ENCODE assay signal across 11 cellular contexts in genomic region chr1:19438552-19439196, GRCh38. TPM values are rescaled to one million over a fixed set of nuclear protein-coding genes. Genes with fewer than 3 reads are reported as not detected.
DNase-seq lines count a peak whose midpoint lies in the region; ATAC-seq lines count a peak whose summit lies in the region.
"Had no signal": no experiment of that assay in that cellular context is flagged by ENCODE, and none has a peak within 500 bp of the region (broad histone marks: within the 10 kb centered on the region; RNA-seq: fewer than 3 reads in every experiment).

No MANE protein-coding gene starts in this region.

- no peak for DNase-seq in activated CD4-positive, alpha-beta memory T cell treated with anti-CD3 and anti-CD28 coated beads for 36 hours
- DNase-seq in activated CD4-positive, alpha-beta memory T cell treated with anti-CD3 and anti-CD28 coated beads, Interleukin-2, amount 10 ng/mL, durations not matched to agents 7 days and 5 days, result no peak
- no peak for DNase-seq in central memory CD8-positive, alpha-beta T cell (ENCODE audit: low spot score in 2 of 2)
- no peak for DNase-seq in NCI-H2029 treated with DMSO at 0.1 percent for 48 hours (lab: John Stamatoyannopoulos, UW)
- DNase-seq in MG63, result no peak
- DNase-seq in activated T-helper 2 cell treated with anti-CD3 and anti-CD28 coated beads, Interferon-gamma antibody, Interleukin-2, Interleukin-4, amounts not matched to agents 10 μg/mL and 5 μg/mL and 100 μg/mL, durations not matched to agents 14 hours and 24 hours and 36 hours (ENCODE audit: low spot score), result no peak
- DNase-seq: activated CD4-positive, alpha-beta T cell treated with anti-CD3 and anti-CD28 coated beads for 1 hour had no signal

- peak overlapping the region; percentile 23 for H3K27ac Mint-ChIP-seq in activated CD4-positive, alpha-beta memory T cell treated with anti-CD3 and anti-CD28 coated beads for 36 hours
- H3K27ac Mint-ChIP-seq in activated CD4-positive, alpha-beta memory T cell treated with anti-CD3 and anti-CD28 coated beads, Interleukin-2, amount 10 ng/mL, durations not matched to agents 7 days and 5 days, result no peak overlapping the region
- peak overlapping the region; percentile 85 for H3K27ac Mint-ChIP-seq in central memory CD8-positive, alpha-beta T cell (ENCODE audit: low read depth)
- no peak overlapping the region for H3K27ac Mint-ChIP-seq in activated T-helper 2 cell treated with anti-CD3 and anti-CD28 coated beads, Interferon-gamma antibody, Interleukin-2, Interleukin-4, amounts not matched to agents 10 μg/mL and 5 μg/mL and 100 μg/mL, durations not matched to agents 14 hours and 24 hours and 36 hours

- H3K9me3 ChIP-seq in mucosa of rectum (ENCODE audit: control insufficient read depth in 2 of 2, low read length in 2 of 2) (no peaks in the 10 kb centered on the region), thymus (ENCODE audit: control insufficient read depth) (no peaks in the 10 kb centered on the region), MG63 (no peaks in the 10 kb centered on the region)
- H3K9me3 ChIP-seq: A549 had no signal

- POLR2A ChIA-PET in activated CD4-positive, alpha-beta memory T cell treated with anti-CD3 and anti-CD28 coated beads for 36 hours (lab: Charles Lee), result no interaction called here
- POLR2A ChIA-PET in activated CD4-positive, alpha-beta memory T cell treated with anti-CD3 and anti-CD28 coated beads, Interleukin-2, amount 10 ng/mL, durations not matched to agents 7 days and 5 days (lab: Charles Lee), result interaction anchor here (1.2 kb wide), 1 partner anchor 41 kb away, joined by 3 read pairs; no protein-coding TSS in a partner anchor

- H3K4me3 ChIP-seq in mucosa of rectum (ENCODE audit: low read length in 2 of 2) (no peak overlapping the region), thymus (ENCODE audit: low read length) (no peak overlapping the region), MG63 (no peak overlapping the region)
- H3K4me3 ChIP-seq: A549, cardiac muscle cell had no signal

- WGBS in thymus, result 88% methylated on average over 18 of the region's 18 CpGs

- no peak for ATAC-seq in central memory CD8-positive, alpha-beta T cell (replicated peaks; ENCODE audit: extremely low read depth, poor library complexity, severe bottlenecking)
- ATAC-seq: A549 had no signal

- no peaks in the 10 kb centered on the region for H3K9me3 Mint-ChIP-seq in activated CD4-positive, alpha-beta memory T cell treated with anti-CD3 and anti-CD28 coated beads for 36 hours
- no peaks in the 10 kb centered on the region for H3K9me3 Mint-ChIP-seq in activated CD4-positive, alpha-beta memory T cell treated with anti-CD3 and anti-CD28 coated beads, Interleukin-2, amount 10 ng/mL, durations not matched to agents 7 days and 5 days
- no peaks in the 10 kb centered on the region for H3K9me3 Mint-ChIP-seq in central memory CD8-positive, alpha-beta T cell
- H3K9me3 Mint-ChIP-seq in activated T-helper 2 cell treated with anti-CD3 and anti-CD28 coated beads, Interferon-gamma antibody, Interleukin-2, Interleukin-4, amounts not matched to agents 10 μg/mL and 5 μg/mL and 100 μg/mL, durations not matched to agents 14 hours and 24 hours and 36 hours, result no peaks in the 10 kb centered on the region

- peak overlapping the region; percentile 71 to 76 for H3K27ac ChIP-seq in mucosa of rectum (ENCODE audit: low read depth in 2 of 2, low read length in 2 of 2)
- H3K27ac ChIP-seq in thymus (ENCODE audit: low read depth), result peak overlapping the region; percentile 19
- H3K27ac ChIP-seq: cardiac muscle cell had no signal

- no peak overlapping the region for H3K9ac ChIP-seq in mucosa of rectum (ENCODE audit: low read depth in 1 of 2, low read length in 2 of 2)

- H3K36me3 Mint-ChIP-seq in activated CD4-positive, alpha-beta memory T cell treated with anti-CD3 and anti-CD28 coated beads for 36 hours, result peaks cover 9% of the 10 kb centered on the region
- H3K36me3 Mint-ChIP-seq in activated CD4-positive, alpha-beta memory T cell treated with anti-CD3 and anti-CD28 coated beads, Interleukin-2, amount 10 ng/mL, durations not matched to agents 7 days and 5 days (ENCODE audit: low read depth), result peaks cover 53% of the 10 kb centered on the region
- peaks cover 23% of the 10 kb centered on the region for H3K36me3 Mint-ChIP-seq in central memory CD8-positive, alpha-beta T cell (ENCODE audit: insufficient read depth)
- peaks cover 37% of the 10 kb centered on the region for H3K36me3 Mint-ChIP-seq in activated T-helper 2 cell treated with anti-CD3 and anti-CD28 coated beads, Interferon-gamma antibody, Interleukin-2, Interleukin-4, amounts not matched to agents 10 μg/mL and 5 μg/mL and 100 μg/mL, durations not matched to agents 14 hours and 24 hours and 36 hours (ENCODE audit: low read depth)

- CTCF ChIA-PET in activated CD4-positive, alpha-beta memory T cell treated with anti-CD3 and anti-CD28 coated beads for 36 hours (lab: Charles Lee), result interaction anchor here (2.3 kb wide), 1 partner anchor 223 kb away, joined by 6 read pairs; no protein-coding TSS in a partner anchor
- CTCF ChIA-PET in activated CD4-positive, alpha-beta memory T cell treated with anti-CD3 and anti-CD28 coated beads, Interleukin-2, amount 10 ng/mL, durations not matched to agents 7 days and 5 days (lab: Charles Lee), result interaction anchor here (1.3 to 2.4 kb wide), 3 partner anchors 143 to 215 kb away, joined by 4 to 8 read pairs (median 4); no protein-coding TSS in a partner anchor

- intact Hi-C loops in activated CD4-positive, alpha-beta memory T cell treated with anti-CD3 and anti-CD28 coated beads for 36 hours (cut with micrococcal nuclease), result loop anchor here (5.0 kb wide), 2 partner anchors 144 to 214 kb away; no protein-coding TSS in a partner anchor
- intact Hi-C loops in activated T-helper 2 cell treated with anti-CD3 and anti-CD28 coated beads, Interferon-gamma antibody, Interleukin-2, Interleukin-4, amounts not matched to agents 10 μg/mL and 5 μg/mL and 100 μg/mL, durations not matched to agents 14 hours and 24 hours and 36 hours (cut with micrococcal nuclease), result loop anchor here (5.0 kb wide), 1 partner anchor 39 kb away; no protein-coding TSS in a partner anchor

- H3K4me1 ChIP-seq in mucosa of rectum (ENCODE audit: control insufficient read depth in 2 of 2, insufficient read depth in 2 of 2, low read length in 2 of 2), result peaks cover 43 to 57% of the 10 kb centered on the region in 2 donors
- H3K4me1 ChIP-seq in thymus (ENCODE audit: control insufficient read depth, insufficient read depth, low read length), result peaks cover 22% of the 10 kb centered on the region

- H3K27me3 ChIP-seq in mucosa of rectum (ENCODE audit: control insufficient read depth in 2 of 2, insufficient read depth in 2 of 2, low read length in 2 of 2) (no peaks in the 10 kb centered on the region), thymus (ENCODE audit: control insufficient read depth, insufficient read depth) (no peaks in the 10 kb centered on the region), MG63 (no peaks in the 10 kb centered on the region)
- H3K27me3 ChIP-seq: cardiac muscle cell had no signal

- H3K4me1 Mint-ChIP-seq in activated CD4-positive, alpha-beta memory T cell treated with anti-CD3 and anti-CD28 coated beads for 36 hours (ENCODE audit: low read depth), result peaks cover 85% of the 10 kb centered on the region
- H3K4me1 Mint-ChIP-seq in activated CD4-positive, alpha-beta memory T cell treated with anti-CD3 and anti-CD28 coated beads, Interleukin-2, amount 10 ng/mL, durations not matched to agents 7 days and 5 days, result peaks cover 75% of the 10 kb centered on the region
- peaks cover 82% of the 10 kb centered on the region for H3K4me1 Mint-ChIP-seq in central memory CD8-positive, alpha-beta T cell
- peaks cover 67% of the 10 kb centered on the region for H3K4me1 Mint-ChIP-seq in activated T-helper 2 cell treated with anti-CD3 and anti-CD28 coated beads, Interferon-gamma antibody, Interleukin-2, Interleukin-4, amounts not matched to agents 10 μg/mL and 5 μg/mL and 100 μg/mL, durations not matched to agents 14 hours and 24 hours and 36 hours (ENCODE audit: low read depth)

- H3K36me3 ChIP-seq in mucosa of rectum (ENCODE audit: control insufficient read depth in 2 of 2, insufficient read depth in 2 of 2, low read length in 2 of 2) (peaks cover 0 to 10% of the 10 kb centered on the region in 2 donors), thymus (ENCODE audit: control insufficient read depth, insufficient read depth) (peaks cover 5% of the 10 kb centered on the region), MG63 (peaks cover 28% of the 10 kb centered on the region)
- H3K36me3 ChIP-seq: cardiac muscle cell had no signal

- no peak overlapping the region for H3K4me3 Mint-ChIP-seq in activated CD4-positive, alpha-beta memory T cell treated with anti-CD3 and anti-CD28 coated beads for 36 hours
- no peak overlapping the region for H3K4me3 Mint-ChIP-seq in activated CD4-positive, alpha-beta memory T cell treated with anti-CD3 and anti-CD28 coated beads, Interleukin-2, amount 10 ng/mL, durations not matched to agents 7 days and 5 days
- no peak overlapping the region for H3K4me3 Mint-ChIP-seq in central memory CD8-positive, alpha-beta T cell
- no peak overlapping the region for H3K4me3 Mint-ChIP-seq in activated T-helper 2 cell treated with anti-CD3 and anti-CD28 coated beads, Interferon-gamma antibody, Interleukin-2, Interleukin-4, amounts not matched to agents 10 μg/mL and 5 μg/mL and 100 μg/mL, durations not matched to agents 14 hours and 24 hours and 36 hours (ENCODE audit: low read depth)

- no peaks in the 10 kb centered on the region for H3K27me3 Mint-ChIP-seq in activated CD4-positive, alpha-beta memory T cell treated with anti-CD3 and anti-CD28 coated beads for 36 hours
- no peaks in the 10 kb centered on the region for H3K27me3 Mint-ChIP-seq in activated CD4-positive, alpha-beta memory T cell treated with anti-CD3 and anti-CD28 coated beads, Interleukin-2, amount 10 ng/mL, durations not matched to agents 7 days and 5 days
- no peaks in the 10 kb centered on the region for H3K27me3 Mint-ChIP-seq in central memory CD8-positive, alpha-beta T cell
- H3K27me3 Mint-ChIP-seq in activated T-helper 2 cell treated with anti-CD3 and anti-CD28 coated beads, Interferon-gamma antibody, Interleukin-2, Interleukin-4, amounts not matched to agents 10 μg/mL and 5 μg/mL and 100 μg/mL, durations not matched to agents 14 hours and 24 hours and 36 hours (ENCODE audit: low read depth), result no peaks in the 10 kb centered on the region

RNA-seq across cellular contexts. Expression of gene CAPZB, which starts 46.7 kb away (rescaled TPM):
- total RNA-seq in activated CD4-positive, alpha-beta memory T cell treated with anti-CD3 and anti-CD28 coated beads for 36 hours, result 100 to 1,000 TPM; 388 to 419 TPM
- 100 to 1,000 TPM; 537 to 565 TPM for total RNA-seq in activated CD4-positive, alpha-beta memory T cell treated with anti-CD3 and anti-CD28 coated beads, Interleukin-2, amount 10 ng/mL, durations not matched to agents 7 days and 5 days
- polyA plus RNA-seq in thymus, result 255 TPM
- total RNA-seq in MG63 (2014; rRNA removed; shearing (Covaris generic); ENCODE audit: low replicate concordance), result 316 and 357 TPM in 2 replicates
- 329 and 336 TPM in 2 replicates for total RNA-seq in activated T-helper 2 cell treated with anti-CD3 and anti-CD28 coated beads, Interferon-gamma antibody, Interleukin-2, Interleukin-4, amounts not matched to agents 10 μg/mL and 5 μg/mL and 100 μg/mL, durations not matched to agents 14 hours and 24 hours and 36 hours

Comparison
In these comparisons a context has a peak if more than half of its experiments do, and no peak if none do; other contexts are left out.
1. H3K27ac Mint-ChIP-seq: peak in activated CD4-positive, alpha-beta memory T cell treated with anti-CD3 and anti-CD28 coated beads for 36 hours (single experiment) and central memory CD8-positive, alpha-beta T cell (single experiment); none in activated CD4-positive, alpha-beta memory T cell treated with anti-CD3 and anti-CD28 coated beads, Interleukin-2, amount 10 ng/mL, durations not matched to agents 7 days and 5 days (single experiment) and activated T-helper 2 cell treated with anti-CD3 and anti-CD28 coated beads, Interferon-gamma antibody, Interleukin-2, Interleukin-4, amounts not matched to agents 10 μg/mL and 5 μg/mL and 100 μg/mL, durations not matched to agents 14 hours and 24 hours and 36 hours (single experiment).